In genomic region chr11:125063429-125064043, GRCh38 we compare ENCODE assay signal across 1 cellular context.
A peak's percentile ranks its signal among the peaks of the same experiment; 100 is the strongest.
TF ChIP-seq lines count a peak whose summit lies in the region.

No MANE protein-coding gene starts in this region.

TF ChIP-seq in HepG2, 621 proteins besides CTCF, POLR2A, EP300 and RAD21 (continued from another document and continues in another):
- no peak for TF ChIP-seq FUBP1 (CRISPR knock-in tag; IDR thresholded peaks at IDR 0.05; ENCODE audit: borderline replicate concordance)
- no peak for TF ChIP-seq ZNF878 (CRISPR knock-in tag; IDR thresholded peaks at IDR 0.05)
- no peak for TF ChIP-seq RXRA (CRISPR knock-in tag; IDR thresholded peaks at IDR 0.05)
- TF ChIP-seq TOPORS (CRISPR knock-in tag; IDR thresholded peaks at IDR 0.05), result no peak
- TF ChIP-seq ZNF577 (CRISPR knock-in tag; IDR thresholded peaks at IDR 0.05; ENCODE audit: borderline replicate concordance, low read depth), result no peak
- peak; percentile 24; the same call in 1 of the 2 replicates for TF ChIP-seq TBX2 (CRISPR knock-in tag; IDR thresholded peaks at IDR 0.05; ENCODE audit: borderline replicate concordance)
- TF ChIP-seq ZNF709 (CRISPR knock-in tag; IDR thresholded peaks at IDR 0.05), result 0 out of 2 replicates have a peak, but pooled peaks have one; percentile 50
- no peak for TF ChIP-seq EHMT2 (IDR thresholded peaks at IDR 0.05; ENCODE audit: borderline replicate concordance, low read depth, low read length)
- TF ChIP-seq ATF2 (CRISPR knock-in tag; IDR thresholded peaks at IDR 0.05), result no peak
- TF ChIP-seq SOX5 (CRISPR knock-in tag; IDR thresholded peaks at IDR 0.05; ENCODE audit: borderline replicate concordance), result no peak
- peak; percentile 41; the same call in 1 of the 2 replicates for TF ChIP-seq KDM5B (CRISPR knock-in tag; IDR thresholded peaks at IDR 0.05; ENCODE audit: borderline replicate concordance)
- 0 out of 2 replicates have a peak, but pooled peaks have one; percentile 39 for TF ChIP-seq ZNF788 (CRISPR knock-in tag; IDR thresholded peaks at IDR 0.05; ENCODE audit: borderline replicate concordance)
- TF ChIP-seq EED (CRISPR knock-in tag; IDR thresholded peaks at IDR 0.05), result 0 out of 2 replicates have a peak, but pooled peaks have one; percentile 36
- peak; percentile 37; the same call in 1 of the 2 replicates for TF ChIP-seq ZNF274 (CRISPR knock-in tag; IDR thresholded peaks at IDR 0.05)
- TF ChIP-seq ZBTB3 (CRISPR knock-in tag; IDR thresholded peaks at IDR 0.05; ENCODE audit: borderline replicate concordance, low read depth), result no peak
- peak; percentile 47; the same call in 1 of the 2 replicates for TF ChIP-seq ZNF687 (CRISPR knock-in tag; IDR thresholded peaks at IDR 0.05)
- peak; percentile 17 for TF ChIP-seq AGO1 (IDR thresholded peaks at IDR 0.05; ENCODE audit: low read depth, low read length, poor library complexity, severe bottlenecking)
- no peak for TF ChIP-seq ZNF674 (CRISPR knock-in tag; IDR thresholded peaks at IDR 0.05; ENCODE audit: low read depth)
- no peak for TF ChIP-seq LBX2 (CRISPR knock-in tag; IDR thresholded peaks at IDR 0.05; ENCODE audit: borderline replicate concordance)
- no peak for TF ChIP-seq RBM22 (optimal IDR thresholded peaks at IDR 0.05; ENCODE audit: low read length)
- no peak for TF ChIP-seq ZXDC (CRISPR knock-in tag; IDR thresholded peaks at IDR 0.05)
- TF ChIP-seq HES4 (CRISPR knock-in tag; IDR thresholded peaks at IDR 0.05; ENCODE audit: borderline replicate concordance), result peak; percentile 54; the same call in 1 of the 2 replicates
- TF ChIP-seq ZNF607 (CRISPR knock-in tag; IDR thresholded peaks at IDR 0.05; ENCODE audit: borderline replicate concordance), result no peak
- TF ChIP-seq ZNF263 (CRISPR knock-in tag; IDR thresholded peaks at IDR 0.05), result no peak
- 0 out of 2 replicates have a peak, but pooled peaks have one; percentile 8 for TF ChIP-seq MYC (CRISPR knock-in tag; IDR thresholded peaks at IDR 0.05; ENCODE audit: borderline replicate concordance)
- TF ChIP-seq NR2F1 (CRISPR knock-in tag; IDR thresholded peaks at IDR 0.05), result no peak
- TF ChIP-seq ZSCAN12 (CRISPR knock-in tag; IDR thresholded peaks at IDR 0.05), result no peak
- TF ChIP-seq KMT2B (CRISPR knock-in tag; IDR thresholded peaks at IDR 0.05), result no peak
- no peak for TF ChIP-seq MNT (IDR thresholded peaks at IDR 0.05)
- TF ChIP-seq BRCA1 (CRISPR knock-in tag; IDR thresholded peaks at IDR 0.05), result no peak
- TF ChIP-seq ZNF335 (CRISPR knock-in tag; IDR thresholded peaks at IDR 0.05), result no peak
- no peak for TF ChIP-seq MXD1 (CRISPR knock-in tag; IDR thresholded peaks at IDR 0.05)
- TF ChIP-seq TEAD2 (CRISPR knock-in tag; IDR thresholded peaks at IDR 0.05), result 0 out of 2 replicates have a peak, but pooled peaks have one; percentile 21
- no peak for TF ChIP-seq MATR3 (CRISPR knock-in tag; IDR thresholded peaks at IDR 0.05)
- 0 out of 2 replicates have a peak, but pooled peaks have one; percentile 20 for TF ChIP-seq NFKB2 (CRISPR knock-in tag; IDR thresholded peaks at IDR 0.05; ENCODE audit: borderline replicate concordance)
- TF ChIP-seq DR1 (CRISPR knock-in tag; IDR thresholded peaks at IDR 0.05), result no peak
- 0 out of 2 replicates have a peak, but pooled peaks have one; percentile 2 for TF ChIP-seq SP2 (CRISPR knock-in tag; IDR thresholded peaks at IDR 0.05)
- no peak for TF ChIP-seq ZBTB10 (CRISPR knock-in tag; IDR thresholded peaks at IDR 0.05; ENCODE audit: borderline replicate concordance)
- TF ChIP-seq ZNF292 (CRISPR knock-in tag; IDR thresholded peaks at IDR 0.05; ENCODE audit: borderline replicate concordance, low read depth), result no peak
- TF ChIP-seq MTA3 (CRISPR knock-in tag; IDR thresholded peaks at IDR 0.05), result no peak
- TF ChIP-seq ARID5B (CRISPR knock-in tag; IDR thresholded peaks at IDR 0.05), result no peak
- TF ChIP-seq ZSCAN31 (CRISPR knock-in tag; IDR thresholded peaks at IDR 0.05; ENCODE audit: low read depth), result no peak
